Comparison of ENCODE assay signal across 13 cellular contexts in genomic region chr9:97307500-97308163, GRCh38. TPM values are rescaled to one million over a fixed set of nuclear protein-coding genes. Genes with fewer than 3 reads are reported as not detected.
DNase-seq lines count a peak whose midpoint lies in the region; ATAC-seq, FAIRE-seq and TF ChIP-seq lines count a peak whose summit lies in the region.
"Had no signal": no experiment of that assay in that cellular context is flagged by ENCODE, and none has a peak within 500 bp of the region (broad histone marks: within the 10 kb centered on the region; RNA-seq: fewer than 3 reads in every experiment).

TSS of gene CCDC180 (plus strand) at chr9:97307659. CDS start at chr9:97308064, 405 bp downstream.

- no peak within 1 kb of the TSS for H3K14ac ChIP-seq in H1 (ENCODE audit: insufficient read length)

- FAIRE-seq in H1 (lab: Jason Lieb, UNC): no peak
- FAIRE-seq: D721Med, urothelium cell line had no signal

- no peak within 1 kb of the TSS; the same call in 1 of the 2 replicates for H2BK12ac ChIP-seq in H1 (ENCODE audit: low read depth, low read length)

- H3K4ac ChIP-seq in H1 (replicated peaks; ENCODE audit: insufficient read length, low read depth, low read length): no peak within 1 kb of the TSS

- H3K4me2 ChIP-seq in H1 (ENCODE audit: insufficient read depth in 1 of 2, low read depth in 2 of 2, low read length in 2 of 2): peak within 1 kb of the TSS; percentile 11 to 57

- H3K4me3 Mint-ChIP-seq in activated naive CD8-positive, alpha-beta T cell treated with anti-CD3 and anti-CD28 coated beads for 36 hours: no peak within 1 kb of the TSS

- peaks cover 0 to 2% of the 10 kb centered on the region in 2 experiments for H4K20me1 ChIP-seq in H1 (replicated peaks in 1 of 2; ENCODE audit: control insufficient read depth in 1 of 2, insufficient read depth in 2 of 2, low read length in 2 of 2)

- H3K27me3 ChIP-seq in HUES48 (ENCODE audit: control insufficient read depth, insufficient read depth, low read length) (no peaks in the 10 kb centered on the region; the same call in 1 of the 2 replicates), H1 (replicated peaks in 1 of 4; ENCODE audit: control insufficient read depth in 3 of 4, extremely low read depth in 1 of 4, insufficient read depth in 3 of 4, low read length in 3 of 4) (no peaks in the 10 kb centered on the region), skeletal muscle tissue (ENCODE audit: control insufficient read depth in 3 of 3, insufficient read depth in 3 of 3, low read length in 3 of 3) (no peaks in the 10 kb centered on the region)

- H3K4me1 ChIP-seq in HUES48 (ENCODE audit: control insufficient read depth, insufficient read depth, low read length): peaks cover 7% of the 10 kb centered on the region
- H3K4me1 ChIP-seq in H1 (replicated peaks in 1 of 4; ENCODE audit: control insufficient read depth in 3 of 4, insufficient read depth in 4 of 4, low read length in 3 of 4): peaks cover 0 to 11% (median 4%) of the 10 kb centered on the region in 4 experiments; a peak in 5 of 7 replicates
- H3K4me1 ChIP-seq in skeletal muscle tissue (ENCODE audit: control insufficient read depth in 3 of 3, insufficient read depth in 3 of 3, low read length in 3 of 3): peaks cover 5 to 13% (median 7%) of the 10 kb centered on the region in 3 donors

- no peak within 1 kb of the TSS for H3K27ac Mint-ChIP-seq in activated naive CD8-positive, alpha-beta T cell treated with anti-CD3 and anti-CD28 coated beads for 36 hours
- H3K27ac Mint-ChIP-seq: activated naive CD4-positive, alpha-beta T cell treated with anti-CD3 and anti-CD28 coated beads, Interleukin-2, amount 50 U/mL, for 72 hours had no signal

- no peak for TF ChIP-seq POLR2A in H1 (IDR thresholded peaks at IDR 0.05; ENCODE audit: control extremely low read depth in 1 of 2, low read depth in 2 of 2, low read length in 2 of 2)

- H3K36me3 Mint-ChIP-seq in activated naive CD8-positive, alpha-beta T cell treated with anti-CD3 and anti-CD28 coated beads for 36 hours: peaks cover 1% of the 10 kb centered on the region
- H3K36me3 Mint-ChIP-seq: activated naive CD4-positive, alpha-beta T cell treated with anti-CD3 and anti-CD28 coated beads, Interleukin-2, amount 50 U/mL, for 72 hours had no signal

- H3K18ac ChIP-seq in H1 (ENCODE audit: extremely low read depth, low read length): no peak within 1 kb of the TSS

- DNase-seq in H1 (ENCODE audit: low read depth in 1 of 2, low spot score in 2 of 2) (peak in 1 of 2 experiments; percentile 38), left kidney (ENCODE audit: low read depth, low spot score) (peak; percentile 56), hepatic stellate cell (ENCODE audit: low spot score) (no peak)
- no peak for DNase-seq in activated naive CD8-positive, alpha-beta T cell treated with anti-CD3 and anti-CD28 coated beads for 36 hours
- DNase-seq: Karpas-422, NCI-H526 had no signal

- WGBS in H1 (ENCODE audit: extremely low coverage in 1 of 2, insufficient coverage in 1 of 2, insufficient read length in 1 of 2, insufficient replicate concordance in 2 of 2, low coverage in 1 of 2, low lambda C conversion rate in 2 of 2, missing lambda C conversion rate in 1 of 2), 2 experiments: 86% methylated on average over 34 of the region's 42 CpGs; no CpG with 5 or more reads in 1 of the 2 experiments

- H2AFZ ChIP-seq in H1 (ENCODE audit: low read length): 0 out of 2 replicates have a peak within 1 kb of the TSS, but pooled peaks have one; percentile 74

- no peaks in the 10 kb centered on the region for H3K27me3 Mint-ChIP-seq in activated naive CD8-positive, alpha-beta T cell treated with anti-CD3 and anti-CD28 coated beads for 36 hours

- POLR2A ChIA-PET in H1 (lab: Charles Lee; ENCODE audit: partially characterized antibody): interaction anchor here (0.9 to 3.2 kb wide), 8 partner anchors 9 to 453 kb away, joined by 3 to 15 read pairs (median 9); partner anchors contain the start of gene ZNF782

- no peaks in the 10 kb centered on the region; the same call in 1 of the 2 replicates for H3K23me2 ChIP-seq in H1 (ENCODE audit: low read depth, low read length)

- H2BK120ac ChIP-seq in H1 (replicated peaks; ENCODE audit: low read depth, low read length): no peak within 1 kb of the TSS

- no peak within 1 kb of the TSS for H3K23ac ChIP-seq in H1 (ENCODE audit: insufficient read length)

- 0 out of 2 replicates have a peak within 1 kb of the TSS, but pooled peaks have one; percentile 49 for H2BK20ac ChIP-seq in H1 (ENCODE audit: low read length)

- no peak within 1 kb of the TSS for H2BK5ac ChIP-seq in H1 (ENCODE audit: low read depth, low read length)

- H4K5ac ChIP-seq in H1 (ENCODE audit: insufficient read length, low read depth, low read length): peak within 1 kb of the TSS; percentile 7

- H3K79me1 ChIP-seq in H1 (ENCODE audit: low read depth, low read length): no peaks in the 10 kb centered on the region

- H3K36me3 ChIP-seq in HUES48 (ENCODE audit: control insufficient read depth, insufficient read depth, low read length) (no peaks in the 10 kb centered on the region; the same call in 1 of the 2 replicates), H1 (ENCODE audit: control insufficient read depth in 2 of 4, insufficient read depth in 4 of 4, low read length in 3 of 4) (no peaks in the 10 kb centered on the region), skeletal muscle tissue (ENCODE audit: control insufficient read depth in 3 of 3, insufficient read depth in 3 of 3, low read length in 3 of 3) (peaks cover 14 to 17% (median 15%) of the 10 kb centered on the region in 3 donors)

- no peak for TF ChIP-seq CTCF in H1 (IDR thresholded peaks at IDR 0.05; ENCODE audit: control extremely low read depth in 1 of 3, insufficient read depth in 1 of 3, low read depth in 1 of 3, low read length in 3 of 3)

- no peak within 1 kb of the TSS for H3K56ac ChIP-seq in H1 (replicated peaks; ENCODE audit: insufficient read length, low read depth, low read length)

- no peak within 1 kb of the TSS for H2BK15ac ChIP-seq in H1 (ENCODE audit: low read length)

- peak within 1 kb of the TSS; percentile 14 for H4K8ac ChIP-seq in H1 (ENCODE audit: extremely low read depth, insufficient read depth, low read length)

- no peaks in the 10 kb centered on the region for H3K79me2 ChIP-seq in H1 (ENCODE audit: control insufficient read depth in 1 of 2, insufficient read depth in 2 of 2, low read length in 2 of 2)

- TF ChIP-seq EP300 in H1 (IDR thresholded peaks at IDR 0.05; ENCODE audit: borderline replicate concordance in 1 of 2, low read depth in 2 of 2, low read length in 2 of 2): no peak

- TF ChIP-seq RAD21 in H1 (IDR thresholded peaks at IDR 0.05 in 1 of 2, conservative IDR thresholded peaks at IDR 0.05 in 1 of 2; ENCODE audit: low read depth in 2 of 2, low read length in 2 of 2): no peak

- no peak for ATAC-seq in HG02973 (IDR thresholded peaks at IDR 0.05; ENCODE audit: unreplicated experiment)
- no peak for ATAC-seq in HG03354 (IDR thresholded peaks at IDR 0.05; ENCODE audit: poor library complexity, severe bottlenecking, unreplicated experiment)

- no peaks in the 10 kb centered on the region for H3K4me1 Mint-ChIP-seq in activated naive CD8-positive, alpha-beta T cell treated with anti-CD3 and anti-CD28 coated beads for 36 hours

- peak within 1 kb of the TSS; percentile 53 for H3K4me3 ChIP-seq in HUES48 (ENCODE audit: low read depth, low read length)
- H3K4me3 ChIP-seq in H1 (ENCODE audit: extremely low read depth in 1 of 4, insufficient read depth in 2 of 4, low read depth in 3 of 4, low read length in 4 of 4): peak within 1 kb of the TSS in 1 of 4 experiments; percentile 26; a peak in 1 of 8 replicates
- H3K4me3 ChIP-seq in skeletal muscle tissue (ENCODE audit: low read length in 3 of 3): peak within 1 kb of the TSS; percentile 8 to 46 (median 41)

- peaks cover 3% of the 10 kb centered on the region for H3K9me3 Mint-ChIP-seq in activated naive CD8-positive, alpha-beta T cell treated with anti-CD3 and anti-CD28 coated beads for 36 hours
- H3K9me3 Mint-ChIP-seq: activated naive CD4-positive, alpha-beta T cell treated with anti-CD3 and anti-CD28 coated beads, Interleukin-2, amount 50 U/mL, for 72 hours had no signal

- H3K9me3 ChIP-seq in HUES48 (ENCODE audit: control insufficient read depth, insufficient read depth, low read length): no peaks in the 10 kb centered on the region; the same call in 1 of the 2 replicates
- H3K9me3 ChIP-seq in H1 (ENCODE audit: insufficient read depth in 2 of 2, low read depth in 1 of 2, low read length in 1 of 2): no peaks in the 10 kb centered on the region
- H3K9me3 ChIP-seq in skeletal muscle tissue (ENCODE audit: control insufficient read depth in 3 of 3, low read length in 3 of 3): peaks cover 0 to 2% (median 0%) of the 10 kb centered on the region in 3 donors

- CTCF ChIA-PET in H1 (lab: Charles Lee; ENCODE audit: partially characterized antibody): interaction anchor here (0.7 to 1.4 kb wide), 3 partner anchors 10 to 22 kb away, joined by 3 to 6 read pairs (median 3); no protein-coding TSS in a partner anchor

- H4K91ac ChIP-seq in H1 (replicated peaks; ENCODE audit: insufficient read length, low read length): no peak within 1 kb of the TSS

- H2AK5ac ChIP-seq in H1 (ENCODE audit: low read depth, low read length): no peak within 1 kb of the TSS

- H3K9ac ChIP-seq in HUES48 (ENCODE audit: low read depth, low read length) (no peak within 1 kb of the TSS; the same call in 1 of the 2 replicates), H1 (replicated peaks in 1 of 4; ENCODE audit: extremely low read depth in 1 of 4, low read depth in 3 of 4, low read length in 3 of 4) (peak within 1 kb of the TSS in 2 of 4 experiments; percentile 16 to 66; a peak in 3 of 7 replicates), skeletal muscle tissue (ENCODE audit: low read depth in 1 of 3, low read length in 3 of 3) (no peak within 1 kb of the TSS)

- peak within 1 kb of the TSS; percentile 42 for H3K27ac ChIP-seq in HUES48 (ENCODE audit: low read depth, low read length)
- no peak within 1 kb of the TSS; the same call in 1 of the 2 replicates for H3K27ac ChIP-seq in H1 (ENCODE audit: low read depth, low read length)
- peak within 1 kb of the TSS; percentile 30 for H3K27ac ChIP-seq in skeletal muscle tissue (ENCODE audit: low read depth, low read length)

RNA-seq across cellular contexts. Expression of gene CCDC180, which starts in this region (rescaled TPM):
- total RNA-seq in H1 (2021; fragmentation: NEBNext Ultra II Directional; extraction: Animal tissue kit (Norgen Biotek cat#: 25700)): 3.6 and 8.2 TPM in 2 replicates
- 1.1 and 2.6 TPM in 2 replicates for polyA plus RNA-seq in H1 (2011; rRNA removed)
- polyA plus RNA-seq in H1 (2011; cell fraction: cytosol; rRNA removed): 2.9 TPM
- 13.0 TPM for polyA plus RNA-seq in H1 (2011; cell fraction: nucleus; rRNA removed)
- polyA plus RNA-seq in H1 (2012, experiment 1 of 2): 4.8 to 7.4 TPM (median 6.2 TPM) in 4 replicates
- polyA plus RNA-seq in H1 (2012, experiment 2 of 2): 0.04 TPM
- polyA plus RNA-seq in H1 (2013, experiment 1 of 2): 3.6 TPM
- polyA plus RNA-seq in H1 (2013, experiment 2 of 2): 2.8 TPM
- 2.5 and 4.4 TPM in 2 replicates for polyA minus RNA-seq in H1 (2011; rRNA and poly(A)+ RNA removed)
- polyA minus RNA-seq in H1 (2011; cell fraction: cytosol; rRNA and poly(A)+ RNA removed): 1.8 TPM
- 18.0 TPM for polyA minus RNA-seq in H1 (2011; cell fraction: nucleus; rRNA and poly(A)+ RNA removed)
- 7.3 TPM for total RNA-seq in skeletal muscle tissue
- total RNA-seq in activated naive CD8-positive, alpha-beta T cell treated with anti-CD3 and anti-CD28 coated beads for 36 hours: 1 to 10 TPM in 1 of 2 experiments, under 1 TPM in 1; 0.54 to 1.3 TPM
